ENCODE assay signal across 9 cellular contexts in genomic region chr5:173330151-173330855, GRCh38. TPM values are rescaled to one million over a fixed set of nuclear protein-coding genes. Genes with fewer than 3 reads are reported as not detected.
DNase-seq lines count a peak whose midpoint lies in the region; ATAC-seq and TF ChIP-seq lines count a peak whose summit lies in the region.
"Had no signal": no experiment of that assay in that cellular context is flagged by ENCODE, and none has a peak within 500 bp of the region (broad histone marks: within the 10 kb centered on the region; RNA-seq: fewer than 3 reads in every experiment).

No MANE protein-coding gene starts in this region.

- ATAC-seq in GM21381 (IDR thresholded peaks at IDR 0.05; ENCODE audit: unreplicated experiment) = no peak
- no peak for ATAC-seq in HG03520 (IDR thresholded peaks at IDR 0.05; ENCODE audit: unreplicated experiment)

- H3K4me3 Mint-ChIP-seq in activated CD4-positive, alpha-beta memory T cell treated with anti-CD3 and anti-CD28 coated beads for 36 hours = peak overlapping the region; percentile 55

- no peaks in the 10 kb centered on the region; the same call in 1 of the 2 replicates for H3K27me3 ChIP-seq in iPS DF 6.9 (ENCODE audit: control insufficient read depth, insufficient read depth, low read length)

- no peaks in the 10 kb centered on the region for H3K9me3 ChIP-seq in iPS DF 6.9 (ENCODE audit: control insufficient read depth, insufficient read depth, low read length)
- H3K9me3 ChIP-seq: mucosa of descending colon had no signal

- H3K36me3 Mint-ChIP-seq in activated CD4-positive, alpha-beta memory T cell treated with anti-CD3 and anti-CD28 coated beads for 36 hours = peaks cover 21% of the 10 kb centered on the region

- intact Hi-C loops in activated CD4-positive, alpha-beta memory T cell treated with anti-CD3 and anti-CD28 coated beads for 36 hours (cut with micrococcal nuclease) = loop anchor here (10.0 kb wide), 1 partner anchor 616 kb away; no protein-coding TSS in a partner anchor

- peaks cover 50% of the 10 kb centered on the region for H3K27me3 Mint-ChIP-seq in activated CD4-positive, alpha-beta memory T cell treated with anti-CD3 and anti-CD28 coated beads for 36 hours

- peaks cover 33% of the 10 kb centered on the region for H3K4me1 Mint-ChIP-seq in activated CD4-positive, alpha-beta memory T cell treated with anti-CD3 and anti-CD28 coated beads for 36 hours (ENCODE audit: low read depth)

- peaks cover 2% of the 10 kb centered on the region for H3K36me3 ChIP-seq in iPS DF 6.9 (ENCODE audit: control insufficient read depth, insufficient read depth, low read length)

- CTCF ChIA-PET in activated CD4-positive, alpha-beta memory T cell treated with anti-CD3 and anti-CD28 coated beads for 36 hours (lab: Charles Lee) = interaction anchor here (1.6 to 6.5 kb wide), 2 partner anchors 37 to 45 kb away, joined by 3 to 137 read pairs; no protein-coding TSS in a partner anchor

- H3K4me1 ChIP-seq in iPS DF 6.9 (ENCODE audit: control insufficient read depth, insufficient read depth, low read length) = peaks cover 4% of the 10 kb centered on the region; the same call in 1 of the 2 replicates

- POLR2A ChIA-PET in activated CD4-positive, alpha-beta memory T cell treated with anti-CD3 and anti-CD28 coated beads for 36 hours (lab: Charles Lee) = interaction anchor here (0.6 to 2.5 kb wide), 3 partner anchors 14 to 165 kb away, joined by 3 to 15 read pairs (median 4); no protein-coding TSS in a partner anchor

- H3K27ac ChIP-seq in 22Rv1 (peak overlapping the region; percentile 65), iPS DF 6.9 (ENCODE audit: low read length) (no peak overlapping the region)

- no peak overlapping the region for H3K27ac Mint-ChIP-seq in activated CD4-positive, alpha-beta memory T cell treated with anti-CD3 and anti-CD28 coated beads for 36 hours

- TF ChIP-seq CTCF in 22Rv1 (IDR thresholded peaks at IDR 0.05) = no peak

- H3K9me3 Mint-ChIP-seq in activated CD4-positive, alpha-beta memory T cell treated with anti-CD3 and anti-CD28 coated beads for 36 hours = peaks cover 3% of the 10 kb centered on the region

- DNase-seq in EL = peak; percentile 9
- no peak for DNase-seq in activated CD4-positive, alpha-beta memory T cell treated with anti-CD3 and anti-CD28 coated beads for 36 hours
- no peak for DNase-seq in iPS DF 6.9 (ENCODE audit: low read depth, low spot score)
- DNase-seq in SHP77 treated with DMSO at 0.1 percent for 48 hours (lab: John Stamatoyannopoulos, UW) = no peak
- DNase-seq in stimulated activated CD4-positive, alpha-beta T cell treated with anti-CD3 and anti-CD28 coated beads, Interleukin-12 subunit alpha, Interleukin-12 subunit beta, amount 100 ng/mL, for 4 hours = no peak
- DNase-seq: mucosa of descending colon had no signal

- peak overlapping the region; percentile 60; the same call in 1 of the 2 replicates for H3K4me3 ChIP-seq in iPS DF 6.9 (ENCODE audit: low read length)
- H3K4me3 ChIP-seq: mucosa of descending colon had no signal

- no CpG with 5 or more reads among the region's 13 CpGs for WGBS in iPS DF 6.9 (ENCODE audit: insufficient coverage, insufficient read length)

RNA-seq across cellular contexts. Expression of gene STC2, which starts 2.1 kb away (rescaled TPM):
- 10 to 100 TPM; 12.0 to 13.7 TPM for total RNA-seq in activated CD4-positive, alpha-beta memory T cell treated with anti-CD3 and anti-CD28 coated beads for 36 hours
